ENCODE assay signal across 1 cellular context in genomic region chr20:36454664-36455427, GRCh38.
TF ChIP-seq lines count a peak whose summit lies in the region.

No MANE protein-coding gene starts in this region.

TF ChIP-seq in IMR-90, 13 proteins besides CTCF, POLR2A, EP300 and RAD21 (continued from another document):
- TF ChIP-seq USF2 (IDR thresholded peaks at IDR 0.05; ENCODE audit: low read depth, low read length) (no peak), MXI1 (IDR thresholded peaks at IDR 0.05; ENCODE audit: borderline replicate concordance, low read depth, low read length) (no peak)
